Comparison of ENCODE assay signal across 10 cellular contexts in genomic region chr6:1614767-1615650, GRCh38. TPM values are rescaled to one million over a fixed set of nuclear protein-coding genes. Genes with fewer than 3 reads are reported as not detected.
DNase-seq lines count a peak whose midpoint lies in the region; FAIRE-seq and TF ChIP-seq lines count a peak whose summit lies in the region.
"Had no signal": no experiment of that assay in that cellular context is flagged by ENCODE, and none has a peak within 500 bp of the region (broad histone marks: within the 10 kb centered on the region; RNA-seq: fewer than 3 reads in every experiment).

No MANE protein-coding gene starts in this region.

- no peak overlapping the region for H3K27ac Mint-ChIP-seq in immature natural killer cell

- peak overlapping the region; percentile 45 for H2AFZ ChIP-seq in hepatocyte
- H2AFZ ChIP-seq: parathyroid adenoma had no signal

- no peaks in the 10 kb centered on the region for H3K79me2 ChIP-seq in hepatocyte
- H3K79me2 ChIP-seq: parathyroid adenoma had no signal

- no peak for TF ChIP-seq POLR2A in Peyer's patch (IDR thresholded peaks at IDR 0.05)

- no peaks in the 10 kb centered on the region for H3K36me3 Mint-ChIP-seq in immature natural killer cell

- H3K4me2 ChIP-seq in hepatocyte = peak overlapping the region; percentile 71

- H3K9me3 Mint-ChIP-seq in immature natural killer cell = no peaks in the 10 kb centered on the region

- H3K4me1 ChIP-seq in Peyer's patch (peaks cover 0 to 43% (median 23%) of the 10 kb centered on the region in 4 donors), hepatocyte (ENCODE audit: insufficient read depth) (peaks cover 16% of the 10 kb centered on the region)
- H3K4me1 ChIP-seq: parathyroid adenoma had no signal

- TF ChIP-seq CTCF in GM13977 (IDR thresholded peaks at IDR 0.05; ENCODE audit: extremely low read depth, insufficient read depth, missing control alignments) = no peak
- no peak for TF ChIP-seq CTCF in Peyer's patch (IDR thresholded peaks at IDR 0.05)
- TF ChIP-seq CTCF in hepatocyte (IDR thresholded peaks at IDR 0.05; ENCODE audit: poor library complexity) = no peak

- peaks cover 13 to 46% (median 45%) of the 10 kb centered on the region in 3 donors for H3K27me3 Mint-ChIP-seq in immature natural killer cell (ENCODE audit: low read depth in 3 of 3)

- intact Hi-C loops in posterior vena cava (cut with DNase I) = loop anchor here (5.0 kb wide), 3 partner anchors 72 to 1367 kb away; no protein-coding TSS in a partner anchor

- peaks cover 5% of the 10 kb centered on the region for H4K20me1 ChIP-seq in hepatocyte (ENCODE audit: insufficient read depth, poor library complexity, severe bottlenecking)

- H3K4me3 ChIP-seq in Peyer's patch (peak overlapping the region in 3 of 4 donors; percentile 22 to 37 (median 33)), hepatocyte (no peak overlapping the region)

- H3K9me3 ChIP-seq in Peyer's patch (no peaks in the 10 kb centered on the region), hepatocyte (ENCODE audit: low read depth) (no peaks in the 10 kb centered on the region)

- H3K4me1 Mint-ChIP-seq in immature natural killer cell = peaks cover 16 to 27% of the 10 kb centered on the region in 2 donors

- H3K4me3 Mint-ChIP-seq in immature natural killer cell = no peak overlapping the region

- H3K27me3 ChIP-seq in Peyer's patch (peaks cover 7 to 57% of the 10 kb centered on the region in 2 donors), hepatocyte (peaks cover 89% of the 10 kb centered on the region)

- no peak for FAIRE-seq in GM19239 (lab: Jason Lieb, UNC)

- 16% methylated on average over 57 of the region's 92 CpGs for WGBS in hepatocyte (ENCODE audit: low lambda C conversion rate, missing lambda C conversion rate)

- no peaks in the 10 kb centered on the region for H3K36me3 ChIP-seq in Peyer's patch
- no peaks in the 10 kb centered on the region for H3K36me3 ChIP-seq in hepatocyte (replicated peaks; ENCODE audit: insufficient read depth, low read depth)

- in situ Hi-C loops in GM13977 (cut with MboI; ENCODE audit: low pct_unique_long_range_greater_than_20kb, low sequenced_read_pairs, unreplicated experiment) = loop anchor here (25.0 kb wide), 1 partner anchor 497 kb away; no protein-coding TSS in a partner anchor

- no peak overlapping the region for H3K27ac ChIP-seq in Peyer's patch
- H3K27ac ChIP-seq in hepatocyte = no peak overlapping the region
- H3K27ac ChIP-seq: parathyroid adenoma had no signal

- DNase-seq in GM13977 (ENCODE audit: low spot score) (peak; percentile 84), Peyer's patch (peak in 1 of 3 donors; percentile 52), hepatocyte (ENCODE audit: low spot score) (peak; percentile 44), posterior vena cava (ENCODE audit: low spot score) (peak; percentile 81), GM19239 (ENCODE audit: insufficient read length, low spot score) (no peak), COR-L47 (lab: John Stamatoyannopoulos, UW) (no peak), immature natural killer cell (no peak), GDM1 (lab: John Stamatoyannopoulos, UW) (no peak)

- no peaks in the 10 kb centered on the region for H3K9me2 ChIP-seq in hepatocyte (replicated peaks; ENCODE audit: insufficient read depth)

RNA-seq across cellular contexts. Expression of gene FOXC1, which starts 5.3 kb away (rescaled TPM):
- total RNA-seq in Peyer's patch (1 to 10 TPM in 3 of 4 donors, not detected in 1; 1.6 to 3.3 (median 2.7) TPM), hepatocyte (1.1 and 1.2 TPM in 2 replicates), posterior vena cava (10 to 100 TPM; 27.6 to 33.5 TPM)
- polyA plus RNA-seq in hepatocyte (0.60 and 1.1 TPM in 2 replicates), immature natural killer cell (under 1 TPM in 1 of 3 donors, not detected in 2; 0.22 TPM)
- total RNA-seq: OCI-LY7 had no signal

Comparison
In these comparisons a context has a peak if more than half of its experiments do, and no peak if none do; other contexts are left out.
1. DNase-seq: peak in GM13977 (single experiment), hepatocyte (single experiment) and posterior vena cava (single experiment); none in GM19239 (single experiment), COR-L47 (single experiment), immature natural killer cell (0 of 3) and GDM1 (single experiment).
2. RNA of gene FOXC1, which starts 5.3 kb away (total RNA-seq): 27.6 to 33.5 TPM in posterior vena cava; 1.6 to 3.3 TPM in Peyer's patch and 1.1 to 1.2 TPM in hepatocyte; every median in the first group is over 4 times any median in the second.